In genomic region chr10:102312683-102313082, GRCh38 we compare ENCODE assay signal across 16 cellular contexts.
A peak's percentile ranks its signal among the peaks of the same experiment; 100 is the strongest.
DNase-seq lines count a peak whose midpoint lies in the region; ATAC-seq, FAIRE-seq and TF ChIP-seq lines count a peak whose summit lies in the region.
"Had no signal": no experiment of that assay in that cellular context is flagged by ENCODE, and none has a peak within 500 bp of the region (broad histone marks: within the 10 kb centered on the region; RNA-seq: fewer than 3 reads in every experiment).

No MANE protein-coding gene starts in this region.

- H3K4me1 Mint-ChIP-seq in Calu3 (ENCODE audit: low read depth, unreplicated experiment): peaks cover 44% of the 10 kb centered on the region
- peaks cover 48% of the 10 kb centered on the region for H3K4me1 Mint-ChIP-seq in activated naive CD8-positive, alpha-beta T cell treated with anti-CD3 and anti-CD28 coated beads, Interleukin-2, amount 50 U/mL, for 24 hours

- DNase-seq in Calu3 (no peak), iris pigment epithelial cell (ENCODE audit: low read depth) (peak; percentile 52), small intestine (no peak)
- no peak for DNase-seq in activated naive CD8-positive, alpha-beta T cell treated with anti-CD3 and anti-CD28 coated beads, Interleukin-2, amount 50 U/mL, for 24 hours
- DNase-seq: activated B cell treated with CpG ODN at 0.5 μM for 24 hours, activated gamma-delta T cell treated with Interleukin-2 at 50 U/mL for 16 hours, lower lobe of right lung, NCI-H1092 treated with DMSO at 0.1 percent for 48 hours, NCI-H526, pancreas, stomach had no signal

- H3K9me3 ChIP-seq in small intestine (ENCODE audit: control insufficient read depth, low read depth): no peaks in the 10 kb centered on the region
- H3K9me3 ChIP-seq: lower lobe of right lung, pancreas, stomach had no signal

- no peak for TF ChIP-seq CTCF in Calu3 (IDR thresholded peaks at IDR 0.05; ENCODE audit: unreplicated experiment)

- H3K36me3 ChIP-seq in ACC112 (ENCODE audit: insufficient read depth, low read length): peaks cover 7% of the 10 kb centered on the region; the same call in 1 of the 2 replicates
- no peaks in the 10 kb centered on the region for H3K36me3 ChIP-seq in small intestine (ENCODE audit: control insufficient read depth in 2 of 2, insufficient read depth in 2 of 2, low read length in 2 of 2)
- H3K36me3 ChIP-seq: lower lobe of right lung, pancreas had no signal

- H3K27me3 Mint-ChIP-seq in Calu3 (ENCODE audit: unreplicated experiment): no peaks in the 10 kb centered on the region
- no peaks in the 10 kb centered on the region for H3K27me3 Mint-ChIP-seq in activated naive CD8-positive, alpha-beta T cell treated with anti-CD3 and anti-CD28 coated beads, Interleukin-2, amount 50 U/mL, for 24 hours
- H3K27me3 Mint-ChIP-seq: activated B cell treated with CpG ODN at 0.5 μM for 24 hours; dendritic cell treated with granulocyte-macrophage colony-stimulating factor and Interleukin-4, amounts not matched to agents 40 ng/mL and 50 ng/mL, for 4 days had no signal

- no peak overlapping the region for H2AFZ ChIP-seq in ACC112 (ENCODE audit: low read length, unreplicated experiment)

- no peak overlapping the region for H3K4me3 Mint-ChIP-seq in Calu3 (ENCODE audit: low read depth, unreplicated experiment)
- no peak overlapping the region for H3K4me3 Mint-ChIP-seq in activated naive CD8-positive, alpha-beta T cell treated with anti-CD3 and anti-CD28 coated beads, Interleukin-2, amount 50 U/mL, for 24 hours
- H3K4me3 Mint-ChIP-seq: activated B cell treated with CpG ODN at 0.5 μM for 24 hours; dendritic cell treated with granulocyte-macrophage colony-stimulating factor and Interleukin-4, amounts not matched to agents 40 ng/mL and 50 ng/mL, for 4 days had no signal

- no peaks in the 10 kb centered on the region for H3K27me3 ChIP-seq in ACC112 (ENCODE audit: insufficient read depth, low read length)
- no peaks in the 10 kb centered on the region for H3K27me3 ChIP-seq in small intestine (ENCODE audit: control insufficient read depth in 2 of 2, insufficient read depth in 2 of 2, low read length in 2 of 2)
- H3K27me3 ChIP-seq: pancreas, stomach had no signal

- intact Hi-C loops in Calu3 (cut with micrococcal nuclease; ENCODE audit: unreplicated experiment): no loop called here

- H3K36me3 Mint-ChIP-seq in Calu3 (ENCODE audit: insufficient read depth, unreplicated experiment): no peaks in the 10 kb centered on the region
- peaks cover 10% of the 10 kb centered on the region for H3K36me3 Mint-ChIP-seq in activated naive CD8-positive, alpha-beta T cell treated with anti-CD3 and anti-CD28 coated beads, Interleukin-2, amount 50 U/mL, for 24 hours (ENCODE audit: low read depth)

- BruUV-seq in Calu3 (replicated peaks; lab: Mats Ljungman, UMichigan): no TSS peak

- CTCF ChIA-PET in Calu3 (lab: Charles Lee): no interaction called here

- H3K79me2 ChIP-seq in ACC112 (ENCODE audit: control insufficient read depth, insufficient read depth, low read length, unreplicated experiment): peaks cover 84% of the 10 kb centered on the region

- ATAC-seq in activated naive CD8-positive, alpha-beta T cell treated with anti-CD3 and anti-CD28 coated beads, Interleukin-2, amount 50 U/mL, for 24 hours: peak; percentile 66
- ATAC-seq in GM21367 (IDR thresholded peaks at IDR 0.05; ENCODE audit: unreplicated experiment) (no peak), GM19452 (IDR thresholded peaks at IDR 0.05; ENCODE audit: unreplicated experiment) (no peak), HG03342 (IDR thresholded peaks at IDR 0.05; ENCODE audit: unreplicated experiment) (no peak)
- ATAC-seq: lower lobe of right lung, pancreas had no signal

- peaks cover 47% of the 10 kb centered on the region for H3K4me1 ChIP-seq in ACC112 (ENCODE audit: control insufficient read depth, insufficient read depth, low read length, unreplicated experiment)
- peaks cover 0 to 13% of the 10 kb centered on the region in 2 donors for H3K4me1 ChIP-seq in small intestine (ENCODE audit: control insufficient read depth in 2 of 2, insufficient read depth in 1 of 2, low read depth in 1 of 2, low read length in 1 of 2)

- H3K9me3 Mint-ChIP-seq in Calu3 (ENCODE audit: low read depth, unreplicated experiment): no peaks in the 10 kb centered on the region
- H3K9me3 Mint-ChIP-seq in activated naive CD8-positive, alpha-beta T cell treated with anti-CD3 and anti-CD28 coated beads, Interleukin-2, amount 50 U/mL, for 24 hours: no peaks in the 10 kb centered on the region
- H3K9me3 Mint-ChIP-seq: activated B cell treated with CpG ODN at 0.5 μM for 24 hours; dendritic cell treated with granulocyte-macrophage colony-stimulating factor and Interleukin-4, amounts not matched to agents 40 ng/mL and 50 ng/mL, for 4 days had no signal

- H3K27ac ChIP-seq in ACC112 (ENCODE audit: low read depth, low read length) (peak overlapping the region; percentile 9; the same call in 1 of the 2 replicates), small intestine (ENCODE audit: low read depth in 1 of 2, low read length in 1 of 2) (no peak overlapping the region)
- H3K27ac ChIP-seq: lower lobe of right lung had no signal

- H3K27ac Mint-ChIP-seq in Calu3 (ENCODE audit: unreplicated experiment): peak overlapping the region; percentile 54
- no peak overlapping the region for H3K27ac Mint-ChIP-seq in activated naive CD8-positive, alpha-beta T cell treated with anti-CD3 and anti-CD28 coated beads, Interleukin-2, amount 50 U/mL, for 24 hours
- H3K27ac Mint-ChIP-seq: activated B cell treated with CpG ODN at 0.5 μM for 24 hours had no signal

- WGBS in small intestine, 3 donors: 64 to 79% (median 71%) methylated on average over 1 of the region's 1 CpG

- H3K4me3 ChIP-seq in ACC112 (ENCODE audit: low read depth, low read length): no peak overlapping the region
- H3K4me3 ChIP-seq in small intestine (ENCODE audit: low read depth in 1 of 2, low read length in 2 of 2): no peak overlapping the region
- H3K4me3 ChIP-seq: lower lobe of right lung, pancreas, stomach had no signal

- FAIRE-seq in small intestine (lab: Jason Lieb, UNC): no peak
- FAIRE-seq: pancreas had no signal
